Comparison of ENCODE assay signal across 17 cellular contexts in genomic region chr9:122580360-122580759, GRCh38. TPM values are rescaled to one million over a fixed set of nuclear protein-coding genes. Genes with fewer than 3 reads are reported as not detected.
DNase-seq lines count a peak whose midpoint lies in the region; ATAC-seq and TF ChIP-seq lines count a peak whose summit lies in the region.
"Had no signal": no experiment of that assay in that cellular context is flagged by ENCODE, and none has a peak within 500 bp of the region (broad histone marks: within the 10 kb centered on the region; RNA-seq: fewer than 3 reads in every experiment).

No MANE protein-coding gene starts in this region.

- H4K20me1 ChIP-seq in SK-N-SH (ENCODE audit: insufficient read depth): no peaks in the 10 kb centered on the region

- POLR2A ChIA-PET in MCF 10A (lab: Yijun Ruan, JAX): interaction anchor here (0.6 to 1.3 kb wide), 4 partner anchors 14 to 80 kb away, joined by 3 to 4 read pairs (median 4); no protein-coding TSS in a partner anchor
- POLR2A ChIA-PET in SK-N-SH (lab: Yijun Ruan, JAX): no interaction called here

- intact Hi-C loops in MCF 10A (cut with micrococcal nuclease): no loop called here
- intact Hi-C loops in breast epithelium (cut with DNase I; ENCODE audit: low total_unique reads): no loop called here

- no peaks in the 10 kb centered on the region for H3K79me2 ChIP-seq in SK-N-SH (ENCODE audit: insufficient read depth)

- no TSS peak for BruUV-seq in MCF 10A (replicated peaks; lab: Mats Ljungman, UMichigan)

- no peak overlapping the region for H3K27ac Mint-ChIP-seq in MCF 10A (ENCODE audit: low read depth, unreplicated experiment)
- H3K27ac Mint-ChIP-seq: activated CD4-positive, alpha-beta memory T cell treated with anti-CD3 and anti-CD28 coated beads, Interleukin-2, amount 10 ng/mL, durations not matched to agents 7 days and 5 days had no signal

- DNase-seq in MCF 10A (ENCODE audit: unreplicated experiment) (peak; percentile 61), breast epithelium (ENCODE audit: low spot score in 2 of 2) (no peak), SK-N-SH (no peak), fibroblast of gingiva (ENCODE audit: low read depth) (peak; percentile 47), stromal cell of bone marrow (ENCODE audit: low read depth) (peak; percentile 3), occipital lobe (lab: John Stamatoyannopoulos, UW) (no peak), T-helper 1 cell (no peak)
- DNase-seq: activated CD4-positive, alpha-beta memory T cell treated with anti-CD3 and anti-CD28 coated beads, Interleukin-2, amount 10 ng/mL, durations not matched to agents 7 days and 5 days; NCI-H1436 treated with DMSO at 0.1 percent for 48 hours; NCI-H524; pancreas; Peyer's patch; testis had no signal

- no peak overlapping the region for H2AFZ ChIP-seq in SK-N-SH (ENCODE audit: low read depth)

- H3F3A ChIP-seq in SK-N-SH (replicated peaks; ENCODE audit: insufficient read depth): peaks cover 9% of the 10 kb centered on the region

- H3K9me3 ChIP-seq in breast epithelium (no peaks in the 10 kb centered on the region), SK-N-SH (no peaks in the 10 kb centered on the region)
- H3K9me3 ChIP-seq: esophagus muscularis mucosa, pancreas, Peyer's patch, testis had no signal

- no peak overlapping the region for H3K4me3 Mint-ChIP-seq in MCF 10A (ENCODE audit: unreplicated experiment)
- H3K4me3 Mint-ChIP-seq: activated CD4-positive, alpha-beta memory T cell treated with anti-CD3 and anti-CD28 coated beads, Interleukin-2, amount 10 ng/mL, durations not matched to agents 7 days and 5 days had no signal

- H3K4me1 Mint-ChIP-seq in MCF 10A (ENCODE audit: insufficient read depth, unreplicated experiment): peaks cover 8% of the 10 kb centered on the region
- H3K4me1 Mint-ChIP-seq: activated CD4-positive, alpha-beta memory T cell treated with anti-CD3 and anti-CD28 coated beads, Interleukin-2, amount 10 ng/mL, durations not matched to agents 7 days and 5 days had no signal

- CTCF ChIA-PET in MCF 10A (lab: Yijun Ruan, JAX) (interaction anchor here (0.9 to 1.1 kb wide), 2 partner anchors 39 to 82 kb away, joined by 3 read pairs; no protein-coding TSS in a partner anchor), SK-N-SH (lab: Yijun Ruan, JAX) (no interaction called here)

- H3K4me2 ChIP-seq in SK-N-SH: no peak overlapping the region

- no peaks in the 10 kb centered on the region for H3K9me3 Mint-ChIP-seq in MCF 10A (ENCODE audit: unreplicated experiment)
- H3K9me3 Mint-ChIP-seq: activated CD4-positive, alpha-beta memory T cell treated with anti-CD3 and anti-CD28 coated beads, Interleukin-2, amount 10 ng/mL, durations not matched to agents 7 days and 5 days had no signal

- TF ChIP-seq CTCF in MCF 10A (IDR thresholded peaks at IDR 0.05; ENCODE audit: unreplicated experiment): no peak
- TF ChIP-seq CTCF in breast epithelium (IDR thresholded peaks at IDR 0.05): no peak
- TF ChIP-seq CTCF in SK-N-SH (IDR thresholded peaks at IDR 0.05): no peak

- 24% methylated on average over 3 of the region's 3 CpGs for WGBS in SK-N-SH (ENCODE audit: low lambda C conversion rate)

- no peaks in the 10 kb centered on the region for H3K36me3 Mint-ChIP-seq in MCF 10A (ENCODE audit: insufficient read depth, unreplicated experiment)

- H3K4me1 ChIP-seq in breast epithelium (no peaks in the 10 kb centered on the region), SK-N-SH (ENCODE audit: control insufficient read depth in 1 of 2, insufficient read depth in 2 of 2, low read depth in 1 of 2, low read length in 1 of 2) (no peaks in the 10 kb centered on the region)
- H3K4me1 ChIP-seq: esophagus muscularis mucosa, pancreas, Peyer's patch, testis had no signal

- no peaks in the 10 kb centered on the region for H3K27me3 Mint-ChIP-seq in MCF 10A (ENCODE audit: insufficient read depth, unreplicated experiment)
- H3K27me3 Mint-ChIP-seq: activated CD4-positive, alpha-beta memory T cell treated with anti-CD3 and anti-CD28 coated beads, Interleukin-2, amount 10 ng/mL, durations not matched to agents 7 days and 5 days had no signal

- H3K27ac ChIP-seq in breast epithelium (no peak overlapping the region), SK-N-SH (ENCODE audit: low read depth in 2 of 2, low read length in 1 of 2) (no peak overlapping the region)
- H3K27ac ChIP-seq: 22Rv1, esophagus muscularis mucosa, pancreas, Peyer's patch, testis had no signal

- no peak for TF ChIP-seq RAD21 in SK-N-SH (IDR thresholded peaks at IDR 0.05; ENCODE audit: low read length)

- H3K36me3 ChIP-seq in breast epithelium (no peaks in the 10 kb centered on the region), SK-N-SH (replicated peaks in 1 of 2; ENCODE audit: control insufficient read depth in 1 of 2, insufficient read depth in 2 of 2, low read length in 1 of 2) (no peaks in the 10 kb centered on the region)
- H3K36me3 ChIP-seq: esophagus muscularis mucosa, pancreas, Peyer's patch had no signal

- H3K27me3 ChIP-seq in breast epithelium: no peaks in the 10 kb centered on the region
- no peaks in the 10 kb centered on the region for H3K27me3 ChIP-seq in SK-N-SH (ENCODE audit: insufficient read depth)
- H3K27me3 ChIP-seq: esophagus muscularis mucosa, pancreas, Peyer's patch, testis had no signal

- no peak for ATAC-seq in GM18519 (IDR thresholded peaks at IDR 0.05; ENCODE audit: low FRiP score, unreplicated experiment)
- ATAC-seq: pancreas had no signal

- H3K4me3 ChIP-seq in breast epithelium (no peak overlapping the region), SK-N-SH (ENCODE audit: low read depth in 2 of 2, low read length in 1 of 2) (no peak overlapping the region)
- H3K4me3 ChIP-seq: esophagus muscularis mucosa, pancreas, Peyer's patch, testis had no signal

- TF ChIP-seq EP300 in SK-N-SH (IDR thresholded peaks at IDR 0.05; ENCODE audit: borderline replicate concordance in 1 of 2, low read depth in 1 of 2, low read length in 1 of 2): no peak

- H3K9ac ChIP-seq in SK-N-SH: no peak overlapping the region

- H3K9me2 ChIP-seq in SK-N-SH: no peaks in the 10 kb centered on the region

- no peak for TF ChIP-seq POLR2A in breast epithelium (IDR thresholded peaks at IDR 0.05)

TF ChIP-seq in SK-N-SH, 30 proteins besides CTCF, POLR2A, EP300 and RAD21 (continues in another document):
- peak; percentile 81 for TF ChIP-seq JUND (IDR thresholded peaks at IDR 0.05)
- no peak for TF ChIP-seq RCOR1 (IDR thresholded peaks at IDR 0.05; ENCODE audit: low read length)
- TF ChIP-seq, protein P1, sequence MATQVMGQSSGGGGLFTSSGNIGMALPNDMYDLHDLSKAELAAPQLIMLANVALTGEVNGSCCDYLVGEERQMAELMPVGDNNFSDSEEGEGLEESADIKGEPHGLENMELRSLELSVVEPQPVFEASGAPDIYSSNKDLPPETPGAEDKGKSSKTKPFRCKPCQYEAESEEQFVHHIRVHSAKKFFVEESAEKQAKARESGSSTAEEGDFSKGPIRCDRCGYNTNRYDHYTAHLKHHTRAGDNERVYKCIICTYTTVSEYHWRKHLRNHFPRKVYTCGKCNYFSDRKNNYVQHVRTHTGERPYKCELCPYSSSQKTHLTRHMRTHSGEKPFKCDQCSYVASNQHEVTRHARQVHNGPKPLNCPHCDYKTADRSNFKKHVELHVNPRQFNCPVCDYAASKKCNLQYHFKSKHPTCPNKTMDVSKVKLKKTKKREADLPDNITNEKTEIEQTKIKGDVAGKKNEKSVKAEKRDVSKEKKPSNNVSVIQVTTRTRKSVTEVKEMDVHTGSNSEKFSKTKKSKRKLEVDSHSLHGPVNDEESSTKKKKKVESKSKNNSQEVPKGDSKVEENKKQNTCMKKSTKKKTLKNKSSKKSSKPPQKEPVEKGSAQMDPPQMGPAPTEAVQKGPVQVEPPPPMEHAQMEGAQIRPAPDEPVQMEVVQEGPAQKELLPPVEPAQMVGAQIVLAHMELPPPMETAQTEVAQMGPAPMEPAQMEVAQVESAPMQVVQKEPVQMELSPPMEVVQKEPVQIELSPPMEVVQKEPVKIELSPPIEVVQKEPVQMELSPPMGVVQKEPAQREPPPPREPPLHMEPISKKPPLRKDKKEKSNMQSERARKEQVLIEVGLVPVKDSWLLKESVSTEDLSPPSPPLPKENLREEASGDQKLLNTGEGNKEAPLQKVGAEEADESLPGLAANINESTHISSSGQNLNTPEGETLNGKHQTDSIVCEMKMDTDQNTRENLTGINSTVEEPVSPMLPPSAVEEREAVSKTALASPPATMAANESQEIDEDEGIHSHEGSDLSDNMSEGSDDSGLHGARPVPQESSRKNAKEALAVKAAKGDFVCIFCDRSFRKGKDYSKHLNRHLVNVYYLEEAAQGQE (IDR thresholded peaks at IDR 0.05; ENCODE audit: low read depth, low read length): no peak
- TF ChIP-seq, protein P2, sequence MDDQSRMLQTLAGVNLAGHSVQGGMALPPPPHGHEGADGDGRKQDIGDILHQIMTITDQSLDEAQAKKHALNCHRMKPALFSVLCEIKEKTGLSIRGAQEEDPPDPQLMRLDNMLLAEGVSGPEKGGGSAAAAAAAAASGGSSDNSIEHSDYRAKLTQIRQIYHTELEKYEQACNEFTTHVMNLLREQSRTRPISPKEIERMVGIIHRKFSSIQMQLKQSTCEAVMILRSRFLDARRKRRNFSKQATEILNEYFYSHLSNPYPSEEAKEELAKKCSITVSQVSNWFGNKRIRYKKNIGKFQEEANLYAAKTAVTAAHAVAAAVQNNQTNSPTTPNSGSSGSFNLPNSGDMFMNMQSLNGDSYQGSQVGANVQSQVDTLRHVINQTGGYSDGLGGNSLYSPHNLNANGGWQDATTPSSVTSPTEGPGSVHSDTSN (IDR thresholded peaks at IDR 0.05): peak; percentile 11; the same call in 1 of the 2 replicates
- 0 out of 2 replicates have a peak, but pooled peaks have one; percentile 48 for TF ChIP-seq TEAD4 (IDR thresholded peaks at IDR 0.05; ENCODE audit: borderline replicate concordance, insufficient read depth)

RNA-seq across cellular contexts. Expression of gene OR1L8, which starts 2.8 kb away (rescaled TPM):
- total RNA-seq in MCF 10A (2022): not detected in 2 replicates
- total RNA-seq in breast epithelium: under 1 TPM in 2 of 3 donors, not detected in 1; 0.44 to 0.48 TPM
- 0.05 and 0.07 TPM in 2 replicates for polyA plus RNA-seq in SK-N-SH (2012; rRNA removed)
- 0.03 and 0.04 TPM in 2 replicates for polyA plus RNA-seq in SK-N-SH (2012; cell fraction: cytosol; rRNA removed)
- polyA plus RNA-seq in SK-N-SH (2012; cell fraction: nucleus; rRNA removed): 0.04 and 0.18 TPM in 2 replicates
- total RNA-seq in occipital lobe: not detected
- total RNA-seq: activated CD4-positive, alpha-beta memory T cell treated with anti-CD3 and anti-CD28 coated beads, Interleukin-2, amount 10 ng/mL, durations not matched to agents 7 days and 5 days; esophagus muscularis mucosa; Peyer's patch; T-helper 2 cell treated with Interferon-gamma antibody and Interleukin-4, amounts not matched to agents 100 ng/mL and 5 ng/mL, for 36 hours had no signal

RNA-seq across cellular contexts. Expression of gene OR1N2, which starts 27.4 kb away (rescaled TPM):
- total RNA-seq in MCF 10A (2022): not detected in 2 replicates
- under 1 TPM in 1 of 3 donors, not detected in 2; 0.73 TPM for total RNA-seq in breast epithelium
- polyA plus RNA-seq in SK-N-SH (2012; rRNA removed): not detected in 2 replicates
- not detected in 2 replicates for polyA plus RNA-seq in SK-N-SH (2012; cell fraction: cytosol; rRNA removed)
- 0.05 and 0.12 TPM in 2 replicates for polyA plus RNA-seq in SK-N-SH (2012; cell fraction: nucleus; rRNA removed)
- not detected for total RNA-seq in occipital lobe
- total RNA-seq: activated CD4-positive, alpha-beta memory T cell treated with anti-CD3 and anti-CD28 coated beads, Interleukin-2, amount 10 ng/mL, durations not matched to agents 7 days and 5 days; esophagus muscularis mucosa; pancreas; Peyer's patch; T-helper 2 cell treated with Interferon-gamma antibody and Interleukin-4, amounts not matched to agents 100 ng/mL and 5 ng/mL, for 36 hours had no signal
- polyA plus RNA-seq: pancreas had no signal

RNA-seq across cellular contexts. Expression of gene OR1Q1, which starts 34.2 kb away (rescaled TPM):
- total RNA-seq in MCF 10A (2022) (not detected in 2 replicates), breast epithelium (under 1 TPM in 1 of 3 donors, not detected in 2; 0.44 TPM), occipital lobe (not detected)
- 0.10 and 0.29 TPM in 2 replicates for polyA plus RNA-seq in SK-N-SH (2012; rRNA removed)
- 0.05 TPM in 1 of 2 replicates, not detected in the other for polyA plus RNA-seq in SK-N-SH (2012; cell fraction: cytosol; rRNA removed)
- 0.80 and 1.0 TPM in 2 replicates for polyA plus RNA-seq in SK-N-SH (2012; cell fraction: nucleus; rRNA removed)
- total RNA-seq: activated CD4-positive, alpha-beta memory T cell treated with anti-CD3 and anti-CD28 coated beads, Interleukin-2, amount 10 ng/mL, durations not matched to agents 7 days and 5 days; esophagus muscularis mucosa; pancreas; Peyer's patch; T-helper 2 cell treated with Interferon-gamma antibody and Interleukin-4, amounts not matched to agents 100 ng/mL and 5 ng/mL, for 36 hours; testis had no signal
- polyA plus RNA-seq: pancreas had no signal

RNA-seq across cellular contexts. Expression of gene OR1N1, which starts 53.3 kb away (rescaled TPM):
- total RNA-seq in MCF 10A (2022) (not detected in 2 replicates), breast epithelium (not detected), occipital lobe (not detected)
- not detected in 2 replicates for polyA plus RNA-seq in SK-N-SH (2012; rRNA removed)
- not detected in 2 replicates for polyA plus RNA-seq in SK-N-SH (2012; cell fraction: cytosol; rRNA removed)
- not detected in 2 replicates for polyA plus RNA-seq in SK-N-SH (2012; cell fraction: nucleus; rRNA removed)
- total RNA-seq: activated CD4-positive, alpha-beta memory T cell treated with anti-CD3 and anti-CD28 coated beads, Interleukin-2, amount 10 ng/mL, durations not matched to agents 7 days and 5 days; esophagus muscularis mucosa; pancreas; Peyer's patch; T-helper 2 cell treated with Interferon-gamma antibody and Interleukin-4, amounts not matched to agents 100 ng/mL and 5 ng/mL, for 36 hours had no signal
- polyA plus RNA-seq: pancreas had no signal

Comparison
In these comparisons a context has a peak if more than half of its experiments do, and no peak if none do; other contexts are left out.
1. DNase-seq: peak in MCF 10A (single experiment), fibroblast of gingiva (single experiment) and stromal cell of bone marrow (single experiment); none in breast epithelium (0 of 2), SK-N-SH (single experiment), occipital lobe (single experiment) and T-helper 1 cell (0 of 5).